In genomic region chr1:246687002-246687401, GRCh38 we compare ENCODE assay signal across 15 cellular contexts. TPM values are rescaled to one million over a fixed set of nuclear protein-coding genes. Genes with fewer than 3 reads are reported as not detected.
DNase-seq lines count a peak whose midpoint lies in the region; ATAC-seq and TF ChIP-seq lines count a peak whose summit lies in the region.
"Had no signal": no experiment of that assay in that cellular context is flagged by ENCODE, and none has a peak within 500 bp of the region (broad histone marks: within the 10 kb centered on the region; RNA-seq: fewer than 3 reads in every experiment).

No MANE protein-coding gene starts in this region.

- WGBS in heart left ventricle, 4 donors, result 74 to 83% (median 80%) methylated on average over 14 of the region's 14 CpGs

- TF ChIP-seq CTCF in brain microvascular endothelial cell (IDR thresholded peaks at IDR 0.05; ENCODE audit: low read depth, low read length, missing control alignments) (peak; percentile 22), heart left ventricle (IDR thresholded peaks at IDR 0.05) (no peak)

- H3K36me3 Mint-ChIP-seq in naive thymus-derived CD8-positive, alpha-beta T cell, result no peaks in the 10 kb centered on the region
- H3K36me3 Mint-ChIP-seq: CD14-positive monocyte had no signal

- H3K4me1 ChIP-seq in heart left ventricle, result peaks cover 0 to 26% (median 8%) of the 10 kb centered on the region in 12 donors

- intact Hi-C loops in heart left ventricle (cut with DNase I), result loop anchor here in 2 of 10 donors (5.0 kb wide), 2 partner anchors 35 to 70 kb away; no protein-coding TSS in a partner anchor

- ATAC-seq in GM18520 (IDR thresholded peaks at IDR 0.05; ENCODE audit: unreplicated experiment), result no peak
- ATAC-seq in naive thymus-derived CD8-positive, alpha-beta T cell, result no peak
- ATAC-seq in heart left ventricle, result no peak

- H3K9me3 ChIP-seq in heart left ventricle, result no peaks in the 10 kb centered on the region
- H3K9me3 ChIP-seq: MG63 had no signal

- H3K27ac Mint-ChIP-seq in naive thymus-derived CD8-positive, alpha-beta T cell, result no peak overlapping the region

- H3K27ac ChIP-seq in brain microvascular endothelial cell (no peak overlapping the region), heart left ventricle (no peak overlapping the region)
- H3K27ac ChIP-seq: KMS-11 had no signal

- H3K4me3 ChIP-seq in brain microvascular endothelial cell (ENCODE audit: low read depth, low read length) (no peak overlapping the region), heart left ventricle (no peak overlapping the region)
- H3K4me3 ChIP-seq: MG63 had no signal

- POLR2A ChIA-PET in naive thymus-derived CD8-positive, alpha-beta T cell (lab: Charles Lee), result no interaction called here

- peaks cover 0 to 2% (median 0%) of the 10 kb centered on the region in 4 donors for H3K4me1 Mint-ChIP-seq in naive thymus-derived CD8-positive, alpha-beta T cell

- peaks cover 0 to 2% (median 0%) of the 10 kb centered on the region in 5 donors for H3K27me3 Mint-ChIP-seq in naive thymus-derived CD8-positive, alpha-beta T cell

- no peak for TF ChIP-seq POLR2A in heart left ventricle (IDR thresholded peaks at IDR 0.05)

- H3K36me3 ChIP-seq in brain microvascular endothelial cell (replicated peaks), result no peaks in the 10 kb centered on the region
- H3K36me3 ChIP-seq in heart left ventricle, result no peaks in the 10 kb centered on the region
- H3K36me3 ChIP-seq: MG63 had no signal

- in situ Hi-C loops in brain microvascular endothelial cell (cut with HindIII; ENCODE audit: low pct_ligation_motif_present, low sequenced_read_pairs), result no loop called here

- no peak overlapping the region for H3K4me3 Mint-ChIP-seq in naive thymus-derived CD8-positive, alpha-beta T cell
- H3K4me3 Mint-ChIP-seq: CD14-positive monocyte had no signal

- H3K27me3 ChIP-seq in brain microvascular endothelial cell (replicated peaks), result no peaks in the 10 kb centered on the region
- H3K27me3 ChIP-seq in heart left ventricle, result no peaks in the 10 kb centered on the region
- H3K27me3 ChIP-seq: MG63 had no signal

- DNase-seq in activated effector memory CD4-positive, alpha-beta T cell treated with anti-CD3 and anti-CD28 coated beads, Interleukin-2, amount 50 U/mL, for 16 hours, result peak; percentile 36
- DNase-seq in activated effector memory CD4-positive, alpha-beta T cell treated with Interleukin-2 at 50 U/mL for 16 hours, result no peak
- no peak for DNase-seq in brain microvascular endothelial cell
- peak; percentile 37 for DNase-seq in iPS-NIHi11 (ENCODE audit: low spot score)
- DNase-seq in naive thymus-derived CD8-positive, alpha-beta T cell, result no peak
- no peak for DNase-seq in heart left ventricle
- no peak for DNase-seq in NCI-H748 treated with DMSO at 0.1 percent for 48 hours (lab: John Stamatoyannopoulos, UW)
- DNase-seq: COR-L47, MG63, NCI-H1092 treated with DMSO at 0.1 percent for 48 hours, NCI-H1694, SIG-M5 had no signal

- peaks cover 0 to 3% (median 0%) of the 10 kb centered on the region in 9 donors for H3K9me3 Mint-ChIP-seq in naive thymus-derived CD8-positive, alpha-beta T cell
- H3K9me3 Mint-ChIP-seq: CD14-positive monocyte had no signal

RNA-seq across cellular contexts. Expression of gene SCCPDH, which starts 37.2 kb away (rescaled TPM):
- 10 to 100 TPM; 11.3 to 11.7 TPM for total RNA-seq in naive thymus-derived CD8-positive, alpha-beta T cell
- polyA plus RNA-seq in naive thymus-derived CD8-positive, alpha-beta T cell, result 10 to 100 TPM; 31.3 to 36.8 (median 36.4) TPM
- total RNA-seq in heart left ventricle, result 10 to 100 TPM; 22.0 to 36.4 (median 32.9) TPM
- polyA plus RNA-seq in heart left ventricle, result 10 to 100 TPM; 13.8 to 27.3 TPM

Comparison
In these comparisons a context has a peak if more than half of its experiments do, and no peak if none do; other contexts are left out.
1. DNase-seq: peak in activated effector memory CD4-positive, alpha-beta T cell treated with anti-CD3 and anti-CD28 coated beads, Interleukin-2, amount 50 U/mL, for 16 hours (single experiment) and iPS-NIHi11 (single experiment); none in activated effector memory CD4-positive, alpha-beta T cell treated with Interleukin-2 at 50 U/mL for 16 hours (single experiment), brain microvascular endothelial cell (single experiment), naive thymus-derived CD8-positive, alpha-beta T cell (0 of 10), heart left ventricle (0 of 5) and NCI-H748 treated with DMSO at 0.1 percent for 48 hours (single experiment).